In genomic region chr16:85330694-85331188, GRCh38 we compare ENCODE assay signal across 8 cellular contexts.
A peak's percentile ranks its signal among the peaks of the same experiment; 100 is the strongest.
DNase-seq lines count a peak whose midpoint lies in the region; ATAC-seq and TF ChIP-seq lines count a peak whose summit lies in the region.

No MANE protein-coding gene starts in this region.

- H3K4me3 Mint-ChIP-seq in neural progenitor cell = peak overlapping the region; percentile 54

- H3K36me3 Mint-ChIP-seq in neural progenitor cell = peaks cover 2% of the 10 kb centered on the region

- H3K9me3 ChIP-seq in RWPE2 (ENCODE audit: severe bottlenecking) (no peaks in the 10 kb centered on the region), neural progenitor cell (ENCODE audit: low read depth) (no peaks in the 10 kb centered on the region)

- no peak overlapping the region for H2AFZ ChIP-seq in neural progenitor cell (replicated peaks)

- H3K4me2 ChIP-seq in neural progenitor cell = peak overlapping the region; percentile 80

- peaks cover 31% of the 10 kb centered on the region for H3K27me3 Mint-ChIP-seq in neural progenitor cell (ENCODE audit: insufficient read depth, low read depth)

- H3K9ac ChIP-seq in neural progenitor cell = no peak overlapping the region

- H3K27ac ChIP-seq in RWPE2 (ENCODE audit: poor library complexity, severe bottlenecking) = no peak overlapping the region
- peak overlapping the region; percentile 4 for H3K27ac ChIP-seq in neural progenitor cell

- peaks cover 70% of the 10 kb centered on the region for H3K4me1 Mint-ChIP-seq in neural progenitor cell

- H3K4me3 ChIP-seq in RWPE2 (ENCODE audit: severe bottlenecking) (no peak overlapping the region), neural progenitor cell (peak overlapping the region; percentile 18)

- peak; percentile 45 for DNase-seq in NCI-H345 (lab: John Stamatoyannopoulos, UW)
- no peak for DNase-seq in NCI-H345 treated with DMSO at 0.1 percent for 48 hours (lab: John Stamatoyannopoulos, UW; ENCODE audit: unreplicated experiment)
- DNase-seq in HUDEP-2 (lab: John Stamatoyannopoulos, UW; ENCODE audit: unreplicated experiment in 76 of 76) = peak in 45 of 76 experiments; percentile 4 to 66 (median 37)
- no peak for DNase-seq in RWPE2 (ENCODE audit: low spot score)
- DNase-seq in erythroblast (lab: John Stamatoyannopoulos, UW) = peak; percentile 48 to 64
- peak; percentile 90 for DNase-seq in neural progenitor cell (ENCODE audit: low spot score)

- H3K4me1 ChIP-seq in RWPE2 (ENCODE audit: insufficient read depth, poor library complexity, severe bottlenecking) (peaks cover 11% of the 10 kb centered on the region), neural progenitor cell (peaks cover 59% of the 10 kb centered on the region)

- peaks cover 69% of the 10 kb centered on the region for H3F3A ChIP-seq in neural progenitor cell (ENCODE audit: low read depth)

- H3K36me3 ChIP-seq in RWPE2 (ENCODE audit: low read depth) = no peaks in the 10 kb centered on the region
- H3K36me3 ChIP-seq in neural progenitor cell = no peaks in the 10 kb centered on the region

- peaks cover 30% of the 10 kb centered on the region for H4K20me1 ChIP-seq in neural progenitor cell (ENCODE audit: low read depth)

- no peak for TF ChIP-seq POLR2A in erythroblast (IDR thresholded peaks at IDR 0.05; ENCODE audit: low read length)

- ATAC-seq in RWPE2 (ENCODE audit: low read depth) = peak; percentile 75
- no peak for ATAC-seq in GM18909 (IDR thresholded peaks at IDR 0.05; ENCODE audit: poor library complexity, unreplicated experiment)
- no peak for ATAC-seq in HG03159 (IDR thresholded peaks at IDR 0.05; ENCODE audit: unreplicated experiment)

- TF ChIP-seq CTCF in RWPE2 (IDR thresholded peaks at IDR 0.05; ENCODE audit: poor library complexity, severe bottlenecking) = peak; percentile 50
- TF ChIP-seq CTCF in neural progenitor cell (IDR thresholded peaks at IDR 0.05) = peak; percentile 63

- H3K79me2 ChIP-seq in neural progenitor cell (ENCODE audit: low read depth) = no peaks in the 10 kb centered on the region

- H3K9me3 Mint-ChIP-seq in neural progenitor cell = no peaks in the 10 kb centered on the region

- peak overlapping the region; percentile 24 for H3K27ac Mint-ChIP-seq in neural progenitor cell

- H3K27me3 ChIP-seq in RWPE2 (ENCODE audit: insufficient read depth, poor library complexity, severe bottlenecking) (no peaks in the 10 kb centered on the region), neural progenitor cell (peaks cover 42% of the 10 kb centered on the region)

Comparison
In these comparisons a context has a peak if more than half of its experiments do, and no peak if none do; other contexts are left out.
1. DNase-seq: peak in NCI-H345 (single experiment), HUDEP-2 (45 of 76), erythroblast (2 of 2) and neural progenitor cell (single experiment); none in NCI-H345 treated with DMSO at 0.1 percent for 48 hours (single experiment) and RWPE2 (single experiment).